Comparison of ENCODE assay signal across 8 cellular contexts in the genomic region with DNA sequence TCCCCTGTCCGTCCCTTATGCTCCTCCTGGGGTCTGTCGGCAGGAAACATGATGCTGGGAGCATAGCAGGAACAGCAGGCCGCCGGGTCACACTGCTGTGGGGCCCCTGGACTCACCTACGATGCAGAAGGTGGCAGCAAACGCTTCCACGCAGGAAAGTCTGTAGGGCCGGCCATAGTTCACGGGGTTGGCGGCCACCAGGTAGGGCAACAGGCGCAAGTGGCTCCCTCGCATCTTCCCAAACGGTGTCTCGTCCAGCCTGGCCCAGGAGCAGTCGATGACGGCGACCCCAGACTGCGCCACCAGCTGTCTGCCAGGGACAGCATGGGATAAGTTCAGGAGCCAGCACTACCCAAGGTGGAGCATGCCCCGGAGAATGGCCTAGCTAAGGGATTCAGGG. TPM values are rescaled to one million over a fixed set of nuclear protein-coding genes. Genes with fewer than 3 reads are reported as not detected.
DNase-seq lines count a peak whose midpoint lies in the region; ATAC-seq and TF ChIP-seq lines count a peak whose summit lies in the region.

No MANE protein-coding gene starts in this region.

- H3K36me3 ChIP-seq in adipocyte (ENCODE audit: control insufficient read depth, insufficient read depth, low read length, severe bottlenecking) (peaks cover 13% of the 10 kb centered on the region), right lobe of liver (no peaks in the 10 kb centered on the region), thyroid gland (peaks cover 12 to 16% of the 10 kb centered on the region in 2 donors)

- no peaks in the 10 kb centered on the region for H3K27me3 ChIP-seq in adipocyte (replicated peaks; ENCODE audit: control insufficient read depth, insufficient read depth, low read length)
- H3K27me3 ChIP-seq in right lobe of liver, result no peaks in the 10 kb centered on the region
- H3K27me3 ChIP-seq in thyroid gland, result no peaks in the 10 kb centered on the region

- no CpG with 5 or more reads among the region's 19 CpGs for WGBS in right lobe of liver (ENCODE audit: insufficient coverage, low coverage, low lambda C conversion rate, missing lambda C conversion rate)
- 86 to 90% methylated on average over 9 to 18 of the region's 19 CpGs for WGBS in thyroid gland, 2 donors

- H3K9me3 ChIP-seq in adipocyte (ENCODE audit: control insufficient read depth, low read length), result no peaks in the 10 kb centered on the region
- no peaks in the 10 kb centered on the region for H3K9me3 ChIP-seq in right lobe of liver
- no peaks in the 10 kb centered on the region for H3K9me3 ChIP-seq in thyroid gland

- H3K4me3 Mint-ChIP-seq in activated T-cell treated with anti-CD3 and anti-CD28 coated beads, Interleukin-2, amount 50 U/mL, for 4 hours, result peak overlapping the region; percentile 82

- H3K4me1 ChIP-seq in adipocyte (ENCODE audit: control insufficient read depth, insufficient read depth, low read length) (peaks cover 19% of the 10 kb centered on the region), right lobe of liver (peaks cover 0 to 26% (median 12%) of the 10 kb centered on the region in 4 donors), thyroid gland (peaks cover 18 to 23% of the 10 kb centered on the region in 2 donors)

- H3K9ac ChIP-seq in adipocyte (ENCODE audit: low read length), result peak overlapping the region; percentile 96

- TF ChIP-seq CTCF in right lobe of liver (IDR thresholded peaks at IDR 0.05), result no peak
- TF ChIP-seq CTCF in thyroid gland (IDR thresholded peaks at IDR 0.05), result no peak

- no peak overlapping the region for H3K27ac ChIP-seq in right lobe of liver
- no peak overlapping the region for H3K27ac ChIP-seq in thyroid gland

- peaks cover 30% of the 10 kb centered on the region for H3K4me1 Mint-ChIP-seq in activated T-cell treated with anti-CD3 and anti-CD28 coated beads, Interleukin-2, amount 50 U/mL, for 4 hours (ENCODE audit: low read depth)

- H3K4me3 ChIP-seq in adipocyte (ENCODE audit: low read length), result peak overlapping the region; percentile 98
- peak overlapping the region; percentile 98 to 100 (median 100) for H3K4me3 ChIP-seq in right lobe of liver
- peak overlapping the region in 2 of 3 donors; percentile 43 to 95 for H3K4me3 ChIP-seq in thyroid gland (replicated peaks in 1 of 3)

- no peak for DNase-seq in activated T-cell treated with anti-CD3 and anti-CD28 coated beads, Interleukin-2, amount 50 U/mL, for 4 hours
- DNase-seq in activated T-cell treated with anti-CD3 and anti-CD28 coated beads, Interleukin-2, amount 50 U/mL, for 1 hour, result no peak
- DNase-seq in adipocyte (ENCODE audit: low read depth) (no peak), right lobe of liver (no peak), thyroid gland (no peak), amniotic stem cell (lab: John Stamatoyannopoulos, UW) (no peak), NCI-H1694 (lab: John Stamatoyannopoulos, UW) (no peak)

- no peak for ATAC-seq in activated T-cell treated with anti-CD3 and anti-CD28 coated beads, Interleukin-2, amount 50 U/mL, for 4 hours
- ATAC-seq in right lobe of liver (no peak), HG03095 (IDR thresholded peaks at IDR 0.05; ENCODE audit: unreplicated experiment) (no peak)

- no peaks in the 10 kb centered on the region for H3K36me3 Mint-ChIP-seq in activated T-cell treated with anti-CD3 and anti-CD28 coated beads, Interleukin-2, amount 50 U/mL, for 4 hours (ENCODE audit: insufficient read depth)

- TF ChIP-seq POLR2A in right lobe of liver (IDR thresholded peaks at IDR 0.05) (no peak), thyroid gland (IDR thresholded peaks at IDR 0.05) (no peak)

- intact Hi-C loops in right lobe of liver (cut with DNase I), result no loop called here
- intact Hi-C loops in thyroid gland (cut with DNase I), result loop anchor here (5.0 kb wide), 2 partner anchors 38 to 57 kb away; no protein-coding TSS in a partner anchor

- no peaks in the 10 kb centered on the region for H3K9me3 Mint-ChIP-seq in activated T-cell treated with anti-CD3 and anti-CD28 coated beads, Interleukin-2, amount 50 U/mL, for 4 hours

- H3K27me3 Mint-ChIP-seq in activated T-cell treated with anti-CD3 and anti-CD28 coated beads, Interleukin-2, amount 50 U/mL, for 4 hours (ENCODE audit: low read depth), result no peaks in the 10 kb centered on the region

RNA-seq across cellular contexts. Expression of a gene that starts 1.0 kb away (rescaled TPM):
- 100 to 1,000 TPM; 108 to 133 (median 112) TPM for total RNA-seq in activated T-cell treated with anti-CD3 and anti-CD28 coated beads, Interleukin-2, amount 50 U/mL, for 4 hours
- total RNA-seq in right lobe of liver, result 10 to 100 TPM; 20.7 to 66.5 (median 24.5) TPM
- total RNA-seq in thyroid gland, result 100 to 1,000 TPM in 2 of 4 donors, 10 to 100 TPM in 2; 84.1 to 107 (median 96.7) TPM

RNA-seq across cellular contexts. Expression of a gene that starts 1.0 kb away (rescaled TPM):
- total RNA-seq in activated T-cell treated with anti-CD3 and anti-CD28 coated beads, Interleukin-2, amount 50 U/mL, for 4 hours, result 10 to 100 TPM; 21.8 to 27.4 (median 23.1) TPM
- total RNA-seq in right lobe of liver, result 10 to 100 TPM; 44.3 to 72.8 (median 63.0) TPM
- total RNA-seq in thyroid gland, result 100 to 1,000 TPM in 1 of 4 donors, 10 to 100 TPM in 3; 53.6 to 121 (median 70.0) TPM

RNA-seq across cellular contexts. Expression of a gene that starts 17.2 kb away (rescaled TPM):
- under 1 TPM; 0.08 to 0.24 (median 0.16) TPM for total RNA-seq in activated T-cell treated with anti-CD3 and anti-CD28 coated beads, Interleukin-2, amount 50 U/mL, for 4 hours
- 1 to 10 TPM; 5.4 to 7.6 (median 5.8) TPM for total RNA-seq in right lobe of liver
- 1 to 10 TPM in 2 of 4 donors, under 1 TPM in 2; 0.45 to 3.0 (median 1.6) TPM for total RNA-seq in thyroid gland

RNA-seq across cellular contexts. Expression of a gene that starts 41.3 kb away (rescaled TPM):
- total RNA-seq in activated T-cell treated with anti-CD3 and anti-CD28 coated beads, Interleukin-2, amount 50 U/mL, for 4 hours, result 100 to 1,000 TPM; 234 to 251 (median 247) TPM
- total RNA-seq in right lobe of liver, result 10 to 100 TPM; 25.0 to 48.0 (median 39.3) TPM
- 100 to 1,000 TPM in 1 of 4 donors, 10 to 100 TPM in 3; 43.4 to 107 (median 79.6) TPM for total RNA-seq in thyroid gland
